ENCODE assay signal across 7 cellular contexts in genomic region chr2:61470122-61470951, GRCh38.
A peak's percentile ranks its signal among the peaks of the same experiment; 100 is the strongest.
DNase-seq lines count a peak whose midpoint lies in the region; ATAC-seq and TF ChIP-seq lines count a peak whose summit lies in the region.

No MANE protein-coding gene starts in this region.

- ATAC-seq in HG02870 (IDR thresholded peaks at IDR 0.05; ENCODE audit: unreplicated experiment) = peak; percentile 27
- peak; percentile 37 to 41 for ATAC-seq in activated CD4-positive, CD25-positive, alpha-beta regulatory T cell treated with anti-CD3 and anti-CD28 coated beads, Interleukin-2, amount 50 U/mL, for 24 hours

- peak; percentile 91 for DNase-seq in GM13977 (ENCODE audit: low spot score)
- peak; percentile 43 for DNase-seq in NCI-H2107 treated with DMSO at 0.1 percent for 48 hours (lab: John Stamatoyannopoulos, UW; ENCODE audit: unreplicated experiment)
- peak; percentile 63 for DNase-seq in cerebellar cortex (ENCODE audit: low spot score)
- peak; percentile 66 for DNase-seq in kidney glomerular epithelial cell (lab: John Stamatoyannopoulos, UW)
- DNase-seq in stimulated activated CD4-positive, alpha-beta T cell treated with anti-CD3 and anti-CD28 coated beads, Interleukin-15, amount 100 ng/mL, for 48 hours (ENCODE audit: low read depth in 2 of 2) = peak; percentile 77 to 81

- in situ Hi-C loops in GM13977 (cut with MboI; ENCODE audit: low pct_unique_long_range_greater_than_20kb, low sequenced_read_pairs, unreplicated experiment) = no loop called here

- no peak for TF ChIP-seq CTCF in GM13977 (IDR thresholded peaks at IDR 0.05; ENCODE audit: extremely low read depth, insufficient read depth, missing control alignments)

Comparison
In these comparisons a context has a peak if more than half of its experiments do, and no peak if none do; other contexts are left out.
1. Peak in every context shown above with its lines: DNase-seq and ATAC-seq.